ENCODE assay signal across 1 cellular context in genomic region chr9:106896695-106897094, GRCh38.
TF ChIP-seq lines count a peak whose summit lies in the region.

No MANE protein-coding gene starts in this region.

TF ChIP-seq in GM12878, 131 proteins besides CTCF, POLR2A, EP300 and RAD21 (continued from another document):
- TF ChIP-seq, protein P1, sequence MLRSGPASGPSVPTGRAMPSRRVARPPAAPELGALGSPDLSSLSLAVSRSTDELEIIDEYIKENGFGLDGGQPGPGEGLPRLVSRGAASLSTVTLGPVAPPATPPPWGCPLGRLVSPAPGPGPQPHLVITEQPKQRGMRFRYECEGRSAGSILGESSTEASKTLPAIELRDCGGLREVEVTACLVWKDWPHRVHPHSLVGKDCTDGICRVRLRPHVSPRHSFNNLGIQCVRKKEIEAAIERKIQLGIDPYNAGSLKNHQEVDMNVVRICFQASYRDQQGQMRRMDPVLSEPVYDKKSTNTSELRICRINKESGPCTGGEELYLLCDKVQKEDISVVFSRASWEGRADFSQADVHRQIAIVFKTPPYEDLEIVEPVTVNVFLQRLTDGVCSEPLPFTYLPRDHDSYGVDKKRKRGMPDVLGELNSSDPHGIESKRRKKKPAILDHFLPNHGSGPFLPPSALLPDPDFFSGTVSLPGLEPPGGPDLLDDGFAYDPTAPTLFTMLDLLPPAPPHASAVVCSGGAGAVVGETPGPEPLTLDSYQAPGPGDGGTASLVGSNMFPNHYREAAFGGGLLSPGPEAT (IDR thresholded peaks at IDR 0.05; ENCODE audit: low read depth), result no peak
- TF ChIP-seq NFXL1 (IDR thresholded peaks at IDR 0.05; ENCODE audit: borderline replicate concordance) (no peak), IRF3 (IDR thresholded peaks at IDR 0.05) (no peak), ASH2L (IDR thresholded peaks at IDR 0.05; ENCODE audit: borderline replicate concordance, low read depth) (no peak), SUPT20H (IDR thresholded peaks at IDR 0.05; ENCODE audit: borderline replicate concordance, control insufficient read depth, low read depth, low read length) (no peak)
